20 cellular contexts compared by ENCODE assay signal in the genomic region with DNA sequence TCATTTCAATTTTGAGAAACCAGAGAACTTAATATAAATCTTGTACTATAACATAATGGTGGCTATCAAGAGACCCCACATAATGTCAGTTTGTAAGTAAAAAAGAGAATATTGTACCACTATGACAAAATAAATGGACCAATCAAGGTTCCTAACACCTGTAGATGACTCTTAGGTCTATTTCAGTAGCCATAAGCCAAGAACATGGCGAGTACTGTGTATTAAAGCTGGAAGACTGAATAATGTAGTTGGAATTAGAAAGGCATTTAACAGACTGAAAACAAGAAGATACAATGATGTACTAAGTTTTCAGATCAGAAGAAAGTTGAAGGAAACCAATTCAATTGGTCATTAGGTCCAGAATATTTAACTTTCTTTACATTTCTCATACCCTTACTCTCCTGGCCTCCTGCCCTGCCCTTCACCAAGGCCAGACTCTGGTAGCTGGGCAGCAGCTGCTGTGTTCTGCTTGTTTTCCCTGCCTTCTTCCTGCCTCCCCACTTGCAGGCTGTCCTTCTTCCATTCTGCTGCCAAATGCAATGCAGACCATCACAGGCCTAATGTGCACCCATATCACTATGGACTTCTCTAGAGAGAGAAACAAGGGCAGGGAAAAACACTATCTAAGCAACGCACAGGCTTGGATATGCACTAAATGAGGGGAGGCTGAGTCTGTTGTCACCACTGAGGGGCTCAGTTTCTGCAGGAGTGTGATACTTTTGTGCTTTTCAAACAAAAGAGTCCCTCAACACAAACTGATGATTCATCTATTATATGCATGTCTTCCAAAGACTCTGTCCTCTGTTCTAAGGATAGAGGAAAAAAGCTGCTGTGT.
A peak's percentile ranks its signal among the peaks of the same experiment; 100 is the strongest.
DNase-seq lines count a peak whose midpoint lies in the region; ATAC-seq and TF ChIP-seq lines count a peak whose summit lies in the region.
"Had no signal": no experiment of that assay in that cellular context is flagged by ENCODE, and none has a peak within 500 bp of the region (broad histone marks: within the 10 kb centered on the region; RNA-seq: fewer than 3 reads in every experiment).

No MANE protein-coding gene starts in this region.

- CTCF ChIA-PET in activated CD4-positive, alpha-beta T cell treated with anti-CD3 and anti-CD28 coated beads for 36 hours (lab: Charles Lee): no interaction called here
- CTCF ChIA-PET in Calu3 (lab: Charles Lee): no interaction called here
- CTCF ChIA-PET in activated CD4-positive, alpha-beta T cell treated with anti-CD3 and anti-CD28 coated beads, Interleukin-2, amount 10 ng/mL, durations not matched to agents 7 days and 5 days (lab: Charles Lee): interaction anchor here (0.6 to 1.3 kb wide), 2 partner anchors 11 to 65 kb away, joined by 3 to 6 read pairs; no protein-coding TSS in a partner anchor

- POLR2A ChIA-PET in activated CD4-positive, alpha-beta T cell treated with anti-CD3 and anti-CD28 coated beads for 36 hours (lab: Charles Lee): no interaction called here
- POLR2A ChIA-PET in activated CD4-positive, alpha-beta T cell treated with anti-CD3 and anti-CD28 coated beads, Interleukin-2, amount 10 ng/mL, durations not matched to agents 7 days and 5 days (lab: Charles Lee): no interaction called here

- intact Hi-C loops in activated CD4-positive, alpha-beta T cell treated with anti-CD3 and anti-CD28 coated beads for 36 hours (cut with DNase I, micrococcal nuclease): no loop called here
- intact Hi-C loops in right cardiac atrium (cut with DNase I) (no loop called here), gastrocnemius medialis (cut with DNase I; ENCODE audit: low total_unique reads) (no loop called here), Calu3 (cut with micrococcal nuclease; ENCODE audit: unreplicated experiment) (no loop called here)

- peak overlapping the region; percentile 5 for H3K27ac Mint-ChIP-seq in activated CD4-positive, alpha-beta T cell treated with anti-CD3 and anti-CD28 coated beads for 36 hours
- H3K27ac Mint-ChIP-seq in Calu3 (ENCODE audit: unreplicated experiment): no peak overlapping the region
- H3K27ac Mint-ChIP-seq in activated CD4-positive, alpha-beta T cell treated with anti-CD3 and anti-CD28 coated beads, Interleukin-2, amount 10 ng/mL, durations not matched to agents 7 days and 5 days: no peak overlapping the region

- no peak for TF ChIP-seq CTCF in astrocyte of the spinal cord (IDR thresholded peaks at IDR 0.05; ENCODE audit: low read depth, low read length)
- no peak for TF ChIP-seq CTCF in gastrocnemius medialis (IDR thresholded peaks at IDR 0.05 in 4 of 5, conservative IDR thresholded peaks at IDR 0.05 in 1 of 5)
- TF ChIP-seq CTCF in Calu3 (IDR thresholded peaks at IDR 0.05; ENCODE audit: unreplicated experiment): no peak

- no peak overlapping the region for H3K4me3 ChIP-seq in astrocyte of the spinal cord (ENCODE audit: low read depth, low read length)
- no peak overlapping the region for H3K4me3 ChIP-seq in right cardiac atrium (ENCODE audit: low read length)
- H3K4me3 ChIP-seq in gastrocnemius medialis: no peak overlapping the region
- H3K4me3 ChIP-seq: GM12878, mucosa of descending colon, PC-9, suprapubic skin had no signal

- H3K4me1 ChIP-seq in right cardiac atrium (ENCODE audit: control insufficient read depth, insufficient read depth, low read length): peaks cover 13% of the 10 kb centered on the region
- H3K4me1 ChIP-seq in gastrocnemius medialis: peaks cover 82 to 86% of the 10 kb centered on the region in 2 donors
- H3K4me1 ChIP-seq: parathyroid adenoma had no signal

- TF ChIP-seq POLR2A in gastrocnemius medialis (IDR thresholded peaks at IDR 0.05): no peak

- H3K27me3 ChIP-seq in right cardiac atrium (ENCODE audit: control insufficient read depth, insufficient read depth) (no peaks in the 10 kb centered on the region), gastrocnemius medialis (no peaks in the 10 kb centered on the region)
- H3K27me3 ChIP-seq: suprapubic skin had no signal

- no peak for DNase-seq in activated CD4-positive, alpha-beta T cell treated with anti-CD3 and anti-CD28 coated beads for 36 hours
- DNase-seq in activated CD4-positive, alpha-beta T cell treated with anti-CD3 and anti-CD28 coated beads, Interleukin-2, amount 50 U/mL, for 48 hours: no peak
- DNase-seq in astrocyte of the spinal cord (ENCODE audit: low read depth, low spot score): peak; percentile 43
- DNase-seq in right cardiac atrium: no peak
- no peak for DNase-seq in gastrocnemius medialis
- DNase-seq in NCI-H446 treated with DMSO at 0.1 percent for 48 hours (lab: John Stamatoyannopoulos, UW): no peak
- no peak for DNase-seq in Calu3
- no peak for DNase-seq in activated CD4-positive, alpha-beta T cell treated with anti-CD3 and anti-CD28 coated beads, Interleukin-2, amount 10 ng/mL, durations not matched to agents 7 days and 5 days
- DNase-seq: activated gamma-delta T cell treated with Interleukin-2 at 50 U/mL for 16 hours; CD4-positive, alpha-beta memory T cell; effector CD4-positive, alpha-beta T cell; KG1; mucosa of descending colon; NCI-H1436 treated with DMSO at 0.1 percent for 48 hours; stimulated activated CD4-positive, alpha-beta T cell treated with anti-CD3 and anti-CD28 coated beads, Interleukin-12 subunit alpha, Interleukin-12 subunit beta, amount 100 ng/mL, for 4 hours; SW 1271 had no signal

- H3K4me1 Mint-ChIP-seq in activated CD4-positive, alpha-beta T cell treated with anti-CD3 and anti-CD28 coated beads for 36 hours: peaks cover 42% of the 10 kb centered on the region
- no peaks in the 10 kb centered on the region for H3K4me1 Mint-ChIP-seq in Calu3 (ENCODE audit: low read depth, unreplicated experiment)
- peaks cover 38% of the 10 kb centered on the region for H3K4me1 Mint-ChIP-seq in activated CD4-positive, alpha-beta T cell treated with anti-CD3 and anti-CD28 coated beads, Interleukin-2, amount 10 ng/mL, durations not matched to agents 7 days and 5 days

- H3K9me3 ChIP-seq in right cardiac atrium (ENCODE audit: control insufficient read depth, low read length) (no peaks in the 10 kb centered on the region), gastrocnemius medialis (no peaks in the 10 kb centered on the region)
- H3K9me3 ChIP-seq: mucosa of descending colon, suprapubic skin had no signal

- in situ Hi-C loops in astrocyte of the spinal cord (cut with HindIII; ENCODE audit: low sequenced_read_pairs) (no loop called here), gastrocnemius medialis (cut with MboI; ENCODE audit: low sequenced_read_pairs in 4 of 4) (no loop called here)

- WGBS in right cardiac atrium: 62% methylated on average over 2 of the region's 2 CpGs

- H3K36me3 Mint-ChIP-seq in activated CD4-positive, alpha-beta T cell treated with anti-CD3 and anti-CD28 coated beads for 36 hours (ENCODE audit: low read depth): peaks cover 6% of the 10 kb centered on the region
- H3K36me3 Mint-ChIP-seq in Calu3 (ENCODE audit: insufficient read depth, unreplicated experiment): no peaks in the 10 kb centered on the region
- H3K36me3 Mint-ChIP-seq in activated CD4-positive, alpha-beta T cell treated with anti-CD3 and anti-CD28 coated beads, Interleukin-2, amount 10 ng/mL, durations not matched to agents 7 days and 5 days (ENCODE audit: low read depth): peaks cover 4% of the 10 kb centered on the region

- no TSS peak for BruUV-seq in Calu3 (replicated peaks; lab: Mats Ljungman, UMichigan)

- H3K27ac ChIP-seq in right cardiac atrium (ENCODE audit: low read length): peak overlapping the region; percentile 1
- H3K27ac ChIP-seq in gastrocnemius medialis: peak overlapping the region; percentile 71 to 81 (median 76)
- H3K27ac ChIP-seq: parathyroid adenoma, PC-9, suprapubic skin had no signal

- H3K36me3 ChIP-seq in gastrocnemius medialis: no peaks in the 10 kb centered on the region
- H3K36me3 ChIP-seq: suprapubic skin had no signal

- H3K4me3 Mint-ChIP-seq in activated CD4-positive, alpha-beta T cell treated with anti-CD3 and anti-CD28 coated beads for 36 hours: no peak overlapping the region
- H3K4me3 Mint-ChIP-seq in Calu3 (ENCODE audit: low read depth, unreplicated experiment): no peak overlapping the region
- no peak overlapping the region for H3K4me3 Mint-ChIP-seq in activated CD4-positive, alpha-beta T cell treated with anti-CD3 and anti-CD28 coated beads, Interleukin-2, amount 10 ng/mL, durations not matched to agents 7 days and 5 days
- H3K4me3 Mint-ChIP-seq: CD4-positive, alpha-beta memory T cell had no signal

- H3K27me3 Mint-ChIP-seq in activated CD4-positive, alpha-beta T cell treated with anti-CD3 and anti-CD28 coated beads for 36 hours: no peaks in the 10 kb centered on the region
- peaks cover 14% of the 10 kb centered on the region for H3K27me3 Mint-ChIP-seq in Calu3 (ENCODE audit: unreplicated experiment)
- no peaks in the 10 kb centered on the region for H3K27me3 Mint-ChIP-seq in activated CD4-positive, alpha-beta T cell treated with anti-CD3 and anti-CD28 coated beads, Interleukin-2, amount 10 ng/mL, durations not matched to agents 7 days and 5 days
- H3K27me3 Mint-ChIP-seq: CD4-positive, alpha-beta memory T cell had no signal

- H3K9me3 Mint-ChIP-seq in activated CD4-positive, alpha-beta T cell treated with anti-CD3 and anti-CD28 coated beads for 36 hours (ENCODE audit: low read depth): no peaks in the 10 kb centered on the region
- H3K9me3 Mint-ChIP-seq in Calu3 (ENCODE audit: low read depth, unreplicated experiment): no peaks in the 10 kb centered on the region
- no peaks in the 10 kb centered on the region for H3K9me3 Mint-ChIP-seq in activated CD4-positive, alpha-beta T cell treated with anti-CD3 and anti-CD28 coated beads, Interleukin-2, amount 10 ng/mL, durations not matched to agents 7 days and 5 days
- H3K9me3 Mint-ChIP-seq: CD4-positive, alpha-beta memory T cell had no signal

- no peak for ATAC-seq in activated CD4-positive, alpha-beta T cell treated with anti-CD3 and anti-CD28 coated beads for 36 hours
- peak in 1 of 2 donors; percentile 12 for ATAC-seq in right cardiac atrium
- no peak for ATAC-seq in gastrocnemius medialis
- ATAC-seq: GM12878, mucosa of descending colon had no signal
